ENCODE assay signal across 20 cellular contexts in the genomic region with DNA sequence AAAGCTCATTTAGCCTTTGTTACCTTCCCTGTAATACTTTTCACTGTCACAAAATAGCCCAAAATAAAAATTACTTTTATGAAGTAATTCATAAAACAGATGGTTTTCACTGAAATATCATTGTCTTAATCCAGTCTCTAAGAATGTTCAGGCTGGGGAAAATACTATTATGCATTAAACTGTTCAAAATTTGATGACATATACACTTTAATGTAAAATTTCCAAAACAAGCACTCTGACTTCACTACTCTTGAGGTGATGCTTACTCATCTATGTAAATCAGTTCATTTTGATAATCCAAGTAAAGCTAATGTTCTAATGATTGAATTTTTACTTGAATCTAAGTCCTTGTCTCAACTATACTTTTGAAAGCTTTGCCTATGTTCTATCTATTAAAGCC.
A peak's percentile ranks its signal among the peaks of the same experiment; 100 is the strongest.
DNase-seq lines count a peak whose midpoint lies in the region; ATAC-seq, FAIRE-seq and TF ChIP-seq lines count a peak whose summit lies in the region.
"Had no signal": no experiment of that assay in that cellular context is flagged by ENCODE, and none has a peak within 500 bp of the region (broad histone marks: within the 10 kb centered on the region; RNA-seq: fewer than 3 reads in every experiment).

No MANE protein-coding gene starts in this region.

- POLR2A ChIA-PET in A549 (lab: Yijun Ruan, JAX) (no interaction called here), A673 (lab: Charles Lee; ENCODE audit: low non-redundant PET) (no interaction called here), Panc1 (lab: Charles Lee) (no interaction called here)

- H3K9me3 ChIP-seq in A549 = no peaks in the 10 kb centered on the region
- H3K9me3 ChIP-seq in A673 (ENCODE audit: low read depth, low read length, poor library complexity, severe bottlenecking) = no peaks in the 10 kb centered on the region
- H3K9me3 ChIP-seq in Panc1 (ENCODE audit: control insufficient read depth, insufficient read depth, low read depth, low read length) = no peaks in the 10 kb centered on the region
- H3K9me3 ChIP-seq in neutrophil = no peaks in the 10 kb centered on the region
- H3K9me3 ChIP-seq: BE2C had no signal

- no peak for DNase-seq in A549 (ENCODE audit: low read depth in 1 of 2, low spot score in 1 of 2)
- DNase-seq in A673 (ENCODE audit: low spot score) = no peak
- no peak for DNase-seq in Panc1 (ENCODE audit: low read depth, low spot score)
- no peak for DNase-seq in Right ventricle myocardium superior
- DNase-seq in erythroblast (lab: John Stamatoyannopoulos, UW) = no peak
- DNase-seq: ACHN; AML-193; BE2C; CD4-positive, alpha-beta T cell; CD8-positive, alpha-beta memory T cell; DMS53; DMS79 treated with DMSO at 0.1 percent for 48 hours; GF-D8; H9 had no signal

- FAIRE-seq in A549 (lab: Jason Lieb, UNC) = no peak
- FAIRE-seq: GM12891, GM18507 had no signal

- no peak for TF ChIP-seq EP300 in A549 (IDR thresholded peaks at IDR 0.05)

- TF ChIP-seq POLR2A in A549 (IDR thresholded peaks at IDR 0.05; ENCODE audit: low read length) (no peak), erythroblast (IDR thresholded peaks at IDR 0.05; ENCODE audit: low read length) (no peak)

- peaks cover 11% of the 10 kb centered on the region for H3K36me3 ChIP-seq in A673 (ENCODE audit: insufficient read depth, low read length, poor library complexity, severe bottlenecking)
- 0 out of 2 replicates have a peak, but pooled peaks cover 5% of the 10 kb centered on the region for H3K36me3 ChIP-seq in Panc1 (ENCODE audit: control insufficient read depth, insufficient read depth, low read length)
- H3K36me3 ChIP-seq in neutrophil = peaks cover 55% of the 10 kb centered on the region

- no peak for TF ChIP-seq CTCF in A549 (IDR thresholded peaks at IDR 0.05)
- no peak for TF ChIP-seq CTCF in A673 (conservative IDR thresholded peaks at IDR 0.05; ENCODE audit: low read depth, low read length)
- no peak for TF ChIP-seq CTCF in Panc1 (IDR thresholded peaks at IDR 0.05)
- no peak for TF ChIP-seq CTCF in neutrophil (IDR thresholded peaks at IDR 0.05)

- H3K4me2 ChIP-seq in A549 = no peak overlapping the region
- H3K4me2 ChIP-seq: BLaER1 treated with 17β-estradiol and CSF1 and Interleukin-3, amounts not matched to agents 10 nM and 100 nM; GM23338 had no signal

- BruUV-seq in A673 (replicated peaks; lab: Mats Ljungman, UMichigan) (no TSS peak), Panc1 (replicated peaks; lab: Mats Ljungman, UMichigan) (TSS peak; percentile 7)

- H3K4me3 ChIP-seq in A549 = no peak overlapping the region
- H3K4me3 ChIP-seq in A673 (ENCODE audit: low read depth, low read length, poor library complexity, severe bottlenecking) = no peak overlapping the region
- no peak overlapping the region for H3K4me3 ChIP-seq in Panc1 (ENCODE audit: low read depth in 2 of 2, low read length in 2 of 2)
- no peak overlapping the region for H3K4me3 ChIP-seq in neutrophil (ENCODE audit: low read depth in 1 of 2, low read length in 1 of 2)
- H3K4me3 ChIP-seq: BLaER1 treated with 17β-estradiol and CSF1 and Interleukin-3, amounts not matched to agents 10 nM and 100 nM; GM23338 had no signal

- CTCF ChIA-PET in A549 (lab: Yijun Ruan, JAX) = no interaction called here
- CTCF ChIA-PET in A673 (lab: Charles Lee) = no interaction called here
- CTCF ChIA-PET in Panc1 (lab: Charles Lee) = no interaction called here

- no peaks in the 10 kb centered on the region; the same call in 2 of the 3 replicates for H3K4me1 ChIP-seq in A549
- peaks cover 21% of the 10 kb centered on the region for H3K4me1 ChIP-seq in A673 (ENCODE audit: insufficient read depth, low read length, poor library complexity, severe bottlenecking)
- H3K4me1 ChIP-seq in Panc1 (ENCODE audit: control insufficient read depth, insufficient read depth, low read length) = no peaks in the 10 kb centered on the region
- H3K4me1 ChIP-seq in neutrophil (ENCODE audit: control insufficient read depth in 1 of 2, insufficient read depth in 1 of 2, low read depth in 1 of 2, low read length in 1 of 2) = no peaks in the 10 kb centered on the region
- H3K4me1 ChIP-seq: BE2C; BLaER1 treated with 17β-estradiol and CSF1 and Interleukin-3, amounts not matched to agents 10 nM and 100 nM had no signal

- intact Hi-C loops in A673 (cut with micrococcal nuclease; ENCODE audit: unreplicated experiment) (no loop called here), Panc1 (cut with micrococcal nuclease; ENCODE audit: unreplicated experiment) (no loop called here), Right ventricle myocardium superior (cut with DNase I) (no loop called here)

- ATAC-seq in A549 = no peak
- no peak for ATAC-seq in Panc1
- ATAC-seq in Right ventricle myocardium superior (ENCODE audit: poor library complexity) = no peak
- ATAC-seq: GM23338, HCT116 had no signal

- H3K27ac ChIP-seq in A549 (no peak overlapping the region), A673 (ENCODE audit: low read depth, low read length, poor library complexity, severe bottlenecking) (peak overlapping the region; percentile 47), Panc1 (ENCODE audit: low read length) (no peak overlapping the region), neutrophil (peak overlapping the region; percentile 56)
- H3K27ac ChIP-seq: BLaER1 treated with 17β-estradiol and CSF1 and Interleukin-3, amounts not matched to agents 10 nM and 100 nM had no signal

- no peak for TF ChIP-seq RAD21 in A549 (conservative IDR thresholded peaks at IDR 0.05 in 1 of 2, IDR thresholded peaks at IDR 0.05 in 1 of 2)

- in situ Hi-C loops in Panc1 (cut with HindIII; ENCODE audit: low pct_unique_long_range_greater_than_20kb, low sequenced_read_pairs) = no loop called here

- H3K27me3 ChIP-seq in A673 (replicated peaks; ENCODE audit: insufficient read depth, low read depth, low read length, poor library complexity) (no peaks in the 10 kb centered on the region), Panc1 (ENCODE audit: control insufficient read depth, insufficient read depth, low read length) (no peaks in the 10 kb centered on the region), neutrophil (no peaks in the 10 kb centered on the region)
- H3K27me3 ChIP-seq: BE2C; BLaER1 treated with 17β-estradiol and CSF1 and Interleukin-3, amounts not matched to agents 10 nM and 100 nM had no signal

TF ChIP-seq in A549, 52 proteins besides CTCF, POLR2A, EP300 and RAD21:
- TF ChIP-seq, protein P1, sequence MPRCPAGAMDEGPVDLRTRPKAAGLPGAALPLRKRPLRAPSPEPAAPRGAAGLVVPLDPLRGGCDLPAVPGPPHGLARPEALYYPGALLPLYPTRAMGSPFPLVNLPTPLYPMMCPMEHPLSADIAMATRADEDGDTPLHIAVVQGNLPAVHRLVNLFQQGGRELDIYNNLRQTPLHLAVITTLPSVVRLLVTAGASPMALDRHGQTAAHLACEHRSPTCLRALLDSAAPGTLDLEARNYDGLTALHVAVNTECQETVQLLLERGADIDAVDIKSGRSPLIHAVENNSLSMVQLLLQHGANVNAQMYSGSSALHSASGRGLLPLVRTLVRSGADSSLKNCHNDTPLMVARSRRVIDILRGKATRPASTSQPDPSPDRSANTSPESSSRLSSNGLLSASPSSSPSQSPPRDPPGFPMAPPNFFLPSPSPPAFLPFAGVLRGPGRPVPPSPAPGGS (IDR thresholded peaks at IDR 0.05) = no peak
- TF ChIP-seq POLR2AphosphoS2 (conservative IDR thresholded peaks at IDR 0.05; ENCODE audit: low read length) (no peak), JUN (IDR thresholded peaks at IDR 0.05) (no peak), MAFK (IDR thresholded peaks at IDR 0.05; ENCODE audit: partially characterized antibody) (peak; percentile 75)
TF ChIP-seq in A549: peak in this region for 1.

Comparison
In these comparisons a context has a peak if more than half of its experiments do, and no peak if none do; other contexts are left out.
1. H3K27ac ChIP-seq: peak in A673 (single experiment) and neutrophil (single experiment); none in A549 (0 of 2) and Panc1 (single experiment).